Comparison of ENCODE assay signal across 8 cellular contexts in genomic region chr13:19957320-19958118, GRCh38. TPM values are rescaled to one million over a fixed set of nuclear protein-coding genes. Genes with fewer than 3 reads are reported as not detected.
DNase-seq lines count a peak whose midpoint lies in the region; ATAC-seq and TF ChIP-seq lines count a peak whose summit lies in the region.

No MANE protein-coding gene starts in this region.

- POLR2A ChIA-PET in SK-N-SH (lab: Yijun Ruan, JAX): interaction anchor here (1.6 kb wide), 1 partner anchor 94 kb away, joined by 11 read pairs; the partner anchor contains the start of gene ZMYM5

- DNase-seq in DMS53 treated with DMSO at 0.1 percent for 48 hours (lab: John Stamatoyannopoulos, UW; ENCODE audit: unreplicated experiment) (peak; percentile 58), MG63 (peak; percentile 39), SK-N-SH (peak; percentile 66), adipocyte (ENCODE audit: low read depth) (peak; percentile 58), left cardiac atrium (peak; percentile 85), posterior cingulate gyrus (peak; percentile 47 to 95 (median 72)), transverse colon (peak; percentile 82)

- H4K20me1 ChIP-seq in SK-N-SH (ENCODE audit: insufficient read depth): peaks cover 21% of the 10 kb centered on the region

- peak; percentile 44 for TF ChIP-seq POLR2A in transverse colon (IDR thresholded peaks at IDR 0.05)

- H3K4me3 ChIP-seq in MG63 (peak overlapping the region; percentile 83), SK-N-SH (ENCODE audit: low read depth in 2 of 2, low read length in 1 of 2) (peak overlapping the region; percentile 46 to 67), adipocyte (ENCODE audit: low read length) (peak overlapping the region; percentile 80), transverse colon (peak overlapping the region; percentile 79 to 98 (median 91))

- H3K9ac ChIP-seq in SK-N-SH (peak overlapping the region; percentile 70; the same call in 1 of the 2 replicates), adipocyte (ENCODE audit: low read length) (peak overlapping the region; percentile 87)

- peaks cover 20% of the 10 kb centered on the region for H3F3A ChIP-seq in SK-N-SH (replicated peaks; ENCODE audit: insufficient read depth)

- in situ Hi-C loops in transverse colon (cut with MboI; ENCODE audit: low pct_ligation_motif_present in 1 of 4, low pct_unique_long_range_greater_than_20kb in 1 of 4, low sequenced_read_pairs in 3 of 4): no loop called here

- no peaks in the 10 kb centered on the region for H3K9me2 ChIP-seq in SK-N-SH

- peak overlapping the region; percentile 82 to 98 for H3K27ac ChIP-seq in SK-N-SH (ENCODE audit: low read depth in 2 of 2, low read length in 1 of 2)
- peak overlapping the region; percentile 99 to 100 (median 100) for H3K27ac ChIP-seq in transverse colon

- intact Hi-C loops in left cardiac atrium (cut with DNase I) (loop anchor here in 1 of 2 donors (5.0 kb wide), 1 partner anchor 95 kb away; the partner anchor contains the start of gene ZMYM5), posterior cingulate gyrus (cut with DNase I) (loop anchor here (2.0 kb wide), 2 partner anchors 95 to 175 kb away; partner anchors contain the start of genes PSPC1 and ZMYM5), transverse colon (cut with DNase I; ENCODE audit: low total_unique reads) (loop anchor here (5.0 kb wide), 1 partner anchor 95 kb away; the partner anchor contains the start of gene ZMYM5)

- TF ChIP-seq RAD21 in SK-N-SH (IDR thresholded peaks at IDR 0.05; ENCODE audit: low read length): 0 out of 2 replicates have a peak, but pooled peaks have one; percentile 15

- no peak for TF ChIP-seq EP300 in SK-N-SH (IDR thresholded peaks at IDR 0.05; ENCODE audit: borderline replicate concordance in 1 of 2, low read depth in 1 of 2, low read length in 1 of 2)
- no peak for TF ChIP-seq EP300 in transverse colon (IDR thresholded peaks at IDR 0.05; ENCODE audit: low read depth)

- H3K4me1 ChIP-seq in SK-N-SH (ENCODE audit: control insufficient read depth in 1 of 2, insufficient read depth in 2 of 2, low read depth in 1 of 2, low read length in 1 of 2) (peaks cover 17 to 19% of the 10 kb centered on the region in 2 experiments; a peak in 3 of 4 replicates), adipocyte (ENCODE audit: control insufficient read depth, insufficient read depth, low read length) (peaks cover 28% of the 10 kb centered on the region), transverse colon (peaks cover 15 to 38% (median 26%) of the 10 kb centered on the region in 4 donors)

- CTCF ChIA-PET in SK-N-SH (lab: Yijun Ruan, JAX): no interaction called here

- H3K4me2 ChIP-seq in SK-N-SH: peak overlapping the region; percentile 74

- WGBS in SK-N-SH (ENCODE audit: low lambda C conversion rate): 4% methylated on average over 21 of the region's 62 CpGs
- 0 to 1% methylated on average over 5 to 22 of the region's 62 CpGs for WGBS in transverse colon (ENCODE audit: low coverage in 1 of 2), 2 donors

- peak; percentile 67 for TF ChIP-seq CTCF in SK-N-SH (IDR thresholded peaks at IDR 0.05)
- peak; percentile 78 to 91 (median 84) for TF ChIP-seq CTCF in transverse colon (IDR thresholded peaks at IDR 0.05)

- H3K36me3 ChIP-seq in MG63 (peaks cover 18% of the 10 kb centered on the region), SK-N-SH (replicated peaks in 1 of 2; ENCODE audit: control insufficient read depth in 1 of 2, insufficient read depth in 2 of 2, low read length in 1 of 2) (peaks cover 18 to 19% of the 10 kb centered on the region in 2 experiments), adipocyte (ENCODE audit: control insufficient read depth, insufficient read depth, low read length, severe bottlenecking) (peaks cover 20% of the 10 kb centered on the region), transverse colon (no peaks in the 10 kb centered on the region)

- peak overlapping the region; percentile 79 for H2AFZ ChIP-seq in SK-N-SH (ENCODE audit: low read depth)

- peak; percentile 16 for ATAC-seq in GM21576 (IDR thresholded peaks at IDR 0.05; ENCODE audit: unreplicated experiment)
- peak; percentile 5 to 18 for ATAC-seq in left cardiac atrium

- peaks cover 33% of the 10 kb centered on the region for H3K79me2 ChIP-seq in SK-N-SH (ENCODE audit: insufficient read depth)

- H3K27me3 ChIP-seq in MG63: no peaks in the 10 kb centered on the region
- H3K27me3 ChIP-seq in SK-N-SH (ENCODE audit: insufficient read depth): no peaks in the 10 kb centered on the region
- no peaks in the 10 kb centered on the region for H3K27me3 ChIP-seq in adipocyte (replicated peaks; ENCODE audit: control insufficient read depth, insufficient read depth, low read length)
- H3K27me3 ChIP-seq in transverse colon: no peaks in the 10 kb centered on the region

- H3K9me3 ChIP-seq in MG63: no peaks in the 10 kb centered on the region
- H3K9me3 ChIP-seq in SK-N-SH: no peaks in the 10 kb centered on the region
- H3K9me3 ChIP-seq in adipocyte (ENCODE audit: control insufficient read depth, low read length): no peaks in the 10 kb centered on the region
- no peaks in the 10 kb centered on the region for H3K9me3 ChIP-seq in transverse colon

TF ChIP-seq in SK-N-SH, 30 proteins besides CTCF, POLR2A, EP300 and RAD21 (continues in another document):
- TF ChIP-seq RFX5 (IDR thresholded peaks at IDR 0.05; ENCODE audit: low read length) (no peak), IRF3 (IDR thresholded peaks at IDR 0.05; ENCODE audit: low read depth, low read length) (no peak), PBX3 (IDR thresholded peaks at IDR 0.05) (no peak), MAX (IDR thresholded peaks at IDR 0.05; ENCODE audit: low read depth) (peak; percentile 58), TAF1 (IDR thresholded peaks at IDR 0.05; ENCODE audit: borderline replicate concordance, low read depth, low read length) (0 out of 2 replicates have a peak, but pooled peaks have one; percentile 11), GATA2 (CRISPR knock-in tag; IDR thresholded peaks at IDR 0.05) (peak; percentile 21; the same call in 1 of the 2 replicates), JUND (IDR thresholded peaks at IDR 0.05) (no peak), REST (IDR thresholded peaks at IDR 0.05; ENCODE audit: low read depth, low read length) (no peak), POLR2AphosphoS5 (IDR thresholded peaks at IDR 0.05; ENCODE audit: low read depth, low read length) (peak; percentile 53), MXI1 (IDR thresholded peaks at IDR 0.05; ENCODE audit: low read depth, low read length) (0 out of 2 replicates have a peak, but pooled peaks have one; percentile 30), YY1 (IDR thresholded peaks at IDR 0.05; ENCODE audit: low read depth) (peak; percentile 83), RXRA (IDR thresholded peaks at IDR 0.05; ENCODE audit: borderline replicate concordance, low read depth) (no peak), TCF12 (IDR thresholded peaks at IDR 0.05) (no peak), SIN3A (IDR thresholded peaks at IDR 0.05; ENCODE audit: borderline replicate concordance, low read depth, low read length) (no peak)

RNA-seq across cellular contexts. Expression of gene ZMYM2, which starts 1.0 kb away (rescaled TPM):
- total RNA-seq in MG63 (2014; rRNA removed; shearing (Covaris generic); ENCODE audit: low replicate concordance): 30.6 and 56.8 TPM in 2 replicates
- 11.5 and 15.8 TPM in 2 replicates for polyA plus RNA-seq in SK-N-SH (2012; rRNA removed)
- 14.0 and 16.6 TPM in 2 replicates for polyA plus RNA-seq in SK-N-SH (2012; cell fraction: cytosol; rRNA removed)
- polyA plus RNA-seq in SK-N-SH (2012; cell fraction: nucleus; rRNA removed): 23.1 and 56.4 TPM in 2 replicates
- 10 to 100 TPM; 49.0 to 55.4 TPM for total RNA-seq in left cardiac atrium
- 10 to 100 TPM; 33.4 to 91.1 (median 63.6) TPM for total RNA-seq in transverse colon

Comparison
In these comparisons a context has a peak if more than half of its experiments do, and no peak if none do; other contexts are left out.
1. Peak in every context shown above with its lines: DNase-seq, ATAC-seq, H3K4me3 ChIP-seq and H3K27ac ChIP-seq.